In the genomic region with DNA sequence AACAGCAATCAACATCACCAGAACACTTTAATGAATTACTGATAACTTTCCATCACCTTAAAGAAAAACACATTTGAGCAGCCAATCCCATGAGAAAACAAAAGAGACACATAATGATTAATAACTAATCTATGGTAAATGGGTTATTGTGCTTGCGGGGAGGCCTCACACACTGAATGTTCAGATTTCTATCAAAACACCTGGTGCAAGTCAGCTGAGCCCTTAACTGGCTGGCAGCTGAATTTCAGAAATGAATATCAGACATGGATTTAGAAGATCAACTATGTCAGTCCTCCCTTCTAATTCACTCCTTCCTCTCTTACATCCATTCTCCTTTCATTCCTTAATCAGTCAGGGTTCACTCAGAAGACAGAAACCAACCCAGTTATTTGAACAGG, we compare ENCODE assay signal across 37 cellular contexts.
"Had no signal": no experiment of that assay in that cellular context is flagged by ENCODE, and none has a peak within 500 bp of the region (broad histone marks: within the 10 kb centered on the region; RNA-seq: fewer than 3 reads in every experiment).

No MANE protein-coding gene starts in this region.

- H3K9me3 ChIP-seq: adrenal gland, ascending aorta, body of pancreas, breast epithelium had no signal

- DNase-seq: activated effector memory CD4-positive, alpha-beta T cell treated with anti-CD3 and anti-CD28 coated beads, Interleukin-2, amount 50 U/mL, for 16 hours; activated effector memory CD4-positive, alpha-beta T cell treated with Interleukin-2 at 50 U/mL for 16 hours; activated gamma-delta T cell; activated gamma-delta T cell treated with Interleukin-2 at 50 U/mL for 16 hours; activated naive CD4-positive, alpha-beta T cell; activated naive CD4-positive, alpha-beta T cell treated with anti-CD3 and anti-CD28 coated beads for 36 hours; activated naive CD4-positive, alpha-beta T cell treated with anti-CD3 and anti-CD28 coated beads, Interleukin-2, amount 10 ng/mL, durations not matched to agents 7 days and 5 days; activated naive CD4-positive, alpha-beta T cell treated with anti-CD3 and anti-CD28 coated beads, Interleukin-2, amount 50 U/mL, for 16 hours; activated naive CD4-positive, alpha-beta T cell treated with Interleukin-2 at 50 U/mL for 16 hours; activated naive CD8-positive, alpha-beta T cell treated with anti-CD3 and anti-CD28 coated beads for 36 hours; activated naive CD8-positive, alpha-beta T cell treated with anti-CD3 and anti-CD28 coated beads, Interleukin-2, amount 10 ng/mL, durations not matched to agents 7 days and 5 days; activated naive CD8-positive, alpha-beta T cell treated with anti-CD3 and anti-CD28 coated beads, Interleukin-2, amount 50 U/mL, for 24 hours; activated T-cell treated with anti-CD3 and anti-CD28 coated beads, Interleukin-2, amount 50 U/mL, for 1 hour; activated T-cell treated with anti-CD3 and anti-CD28 coated beads, Interleukin-2, amount 50 U/mL, for 24 hours; activated T-cell treated with anti-CD3 and anti-CD28 coated beads, Interleukin-2, amount 50 U/mL, for 4 hours; activated T-cell treated with anti-CD3 and anti-CD28 coated beads, Interleukin-2, amount 50 U/mL, for 48 hours; activated T-cell treated with anti-CD3 and anti-CD28 coated beads, Interleukin-2, amount 50 U/mL, for 72 hours; adrenal gland; amniotic stem cell; amygdala; anterior cingulate cortex; aorta; body of pancreas; brain microvascular endothelial cell; central memory CD4-positive, alpha-beta T cell; cerebellar nuclear complex had no signal

- H3K27me3 ChIP-seq: adrenal gland, ascending aorta, body of pancreas, brain microvascular endothelial cell, breast epithelium, cardiac muscle cell had no signal

- H3K9me3 Mint-ChIP-seq: activated naive CD4-positive, alpha-beta T cell treated with anti-CD3 and anti-CD28 coated beads for 36 hours; activated naive CD4-positive, alpha-beta T cell treated with anti-CD3 and anti-CD28 coated beads, Interleukin-2, amount 50 U/mL, for 24 hours; activated naive CD8-positive, alpha-beta T cell treated with anti-CD3 and anti-CD28 coated beads for 36 hours; activated naive CD8-positive, alpha-beta T cell treated with anti-CD3 and anti-CD28 coated beads, Interleukin-2, amount 10 ng/mL, durations not matched to agents 7 days and 5 days; activated T-cell treated with anti-CD3 and anti-CD28 coated beads, Interleukin-2, amount 50 U/mL, for 24 hours; activated T-cell treated with anti-CD3 and anti-CD28 coated beads, Interleukin-2, amount 50 U/mL, for 72 hours; activated T-helper 1 cell treated with anti-CD3 and anti-CD28 coated beads, Interleukin-12 subunit alpha, Interleukin-12 subunit beta, Interleukin-2, Interleukin-4 antibody, amounts not matched to agents 30 ng/mL and 10 ng/mL and 1 ng/mL, durations not matched to agents 14 hours and 24 hours and 36 hours; brain had no signal

- H3K4me3 ChIP-seq: adrenal gland, ascending aorta, body of pancreas, breast epithelium, cardiac muscle cell had no signal

- H3K4me1 Mint-ChIP-seq: activated naive CD4-positive, alpha-beta T cell treated with anti-CD3 and anti-CD28 coated beads, Interleukin-2, amount 10 ng/mL, durations not matched to agents 7 days and 5 days; activated naive CD4-positive, alpha-beta T cell treated with anti-CD3 and anti-CD28 coated beads, Interleukin-2, amount 50 U/mL, for 24 hours; activated naive CD8-positive, alpha-beta T cell treated with anti-CD3 and anti-CD28 coated beads for 36 hours; activated naive CD8-positive, alpha-beta T cell treated with anti-CD3 and anti-CD28 coated beads, Interleukin-2, amount 10 ng/mL, durations not matched to agents 7 days and 5 days; activated naive CD8-positive, alpha-beta T cell treated with anti-CD3 and anti-CD28 coated beads, Interleukin-2, amount 50 U/mL, for 24 hours; activated T-helper 17 cell treated with anti-CD3 and anti-CD28 coated beads, Interleukin-2, amount 50 U/mL, for 72 hours; central memory CD8-positive, alpha-beta T cell had no signal

- H3K27ac ChIP-seq: adrenal gland, ascending aorta, body of pancreas, brain microvascular endothelial cell, breast epithelium, cardiac muscle cell had no signal

- H3K36me3 Mint-ChIP-seq: activated naive CD4-positive, alpha-beta T cell treated with anti-CD3 and anti-CD28 coated beads, Interleukin-2, amount 10 ng/mL, durations not matched to agents 7 days and 5 days; activated naive CD4-positive, alpha-beta T cell treated with anti-CD3 and anti-CD28 coated beads, Interleukin-2, amount 50 U/mL, for 24 hours; activated naive CD4-positive, alpha-beta T cell treated with anti-CD3 and anti-CD28 coated beads, Interleukin-2, amount 50 U/mL, for 72 hours; activated naive CD8-positive, alpha-beta T cell; activated naive CD8-positive, alpha-beta T cell treated with anti-CD3 and anti-CD28 coated beads for 36 hours; activated naive CD8-positive, alpha-beta T cell treated with anti-CD3 and anti-CD28 coated beads, Interleukin-2, amount 10 ng/mL, durations not matched to agents 7 days and 5 days; brain had no signal

- H3K27ac Mint-ChIP-seq: activated naive CD4-positive, alpha-beta T cell treated with anti-CD3 and anti-CD28 coated beads for 36 hours; activated naive CD4-positive, alpha-beta T cell treated with anti-CD3 and anti-CD28 coated beads, Interleukin-2, amount 10 ng/mL, durations not matched to agents 7 days and 5 days; activated naive CD4-positive, alpha-beta T cell treated with anti-CD3 and anti-CD28 coated beads, Interleukin-2, amount 50 U/mL, for 24 hours; activated naive CD4-positive, alpha-beta T cell treated with anti-CD3 and anti-CD28 coated beads, Interleukin-2, amount 50 U/mL, for 72 hours; activated naive CD8-positive, alpha-beta T cell; activated naive CD8-positive, alpha-beta T cell treated with anti-CD3 and anti-CD28 coated beads for 36 hours; activated naive CD8-positive, alpha-beta T cell treated with anti-CD3 and anti-CD28 coated beads, Interleukin-2, amount 10 ng/mL, durations not matched to agents 7 days and 5 days; activated naive CD8-positive, alpha-beta T cell treated with anti-CD3 and anti-CD28 coated beads, Interleukin-2, amount 50 U/mL, for 24 hours; activated T-cell treated with anti-CD3 and anti-CD28 coated beads, Interleukin-2, amount 50 U/mL, for 24 hours; activated T-cell treated with anti-CD3 and anti-CD28 coated beads, Interleukin-2, amount 50 U/mL, for 72 hours; activated T-helper 1 cell treated with anti-CD3 and anti-CD28 coated beads, Interleukin-12 subunit alpha, Interleukin-12 subunit beta, Interleukin-2, Interleukin-4 antibody, amounts not matched to agents 30 ng/mL and 10 ng/mL and 1 ng/mL, durations not matched to agents 14 hours and 24 hours and 36 hours; activated T-helper 17 cell treated with anti-CD3 and anti-CD28 coated beads, Interleukin-2, amount 50 U/mL, for 72 hours; activated T-helper 2 cell treated with anti-CD3 and anti-CD28 coated beads, Interferon-gamma antibody, Interleukin-2, Interleukin-4, amounts not matched to agents 10 μg/mL and 5 μg/mL and 100 μg/mL, durations not matched to agents 14 hours and 24 hours and 36 hours had no signal

- H3K36me3 ChIP-seq: adrenal gland, ascending aorta, brain microvascular endothelial cell, breast epithelium, cardiac muscle cell had no signal

- H3K27me3 Mint-ChIP-seq: activated naive CD4-positive, alpha-beta T cell treated with anti-CD3 and anti-CD28 coated beads, Interleukin-2, amount 10 ng/mL, durations not matched to agents 7 days and 5 days; activated naive CD4-positive, alpha-beta T cell treated with anti-CD3 and anti-CD28 coated beads, Interleukin-2, amount 50 U/mL, for 24 hours; activated naive CD8-positive, alpha-beta T cell treated with anti-CD3 and anti-CD28 coated beads, Interleukin-2, amount 10 ng/mL, durations not matched to agents 7 days and 5 days; activated naive CD8-positive, alpha-beta T cell treated with anti-CD3 and anti-CD28 coated beads, Interleukin-2, amount 50 U/mL, for 24 hours; activated T-cell treated with anti-CD3 and anti-CD28 coated beads, Interleukin-2, amount 50 U/mL, for 24 hours; central memory CD8-positive, alpha-beta T cell had no signal

- H3K4me3 Mint-ChIP-seq: activated naive CD4-positive, alpha-beta T cell treated with anti-CD3 and anti-CD28 coated beads for 36 hours; activated naive CD4-positive, alpha-beta T cell treated with anti-CD3 and anti-CD28 coated beads, Interleukin-2, amount 10 ng/mL, durations not matched to agents 7 days and 5 days; activated naive CD4-positive, alpha-beta T cell treated with anti-CD3 and anti-CD28 coated beads, Interleukin-2, amount 50 U/mL, for 24 hours; activated naive CD8-positive, alpha-beta T cell; activated naive CD8-positive, alpha-beta T cell treated with anti-CD3 and anti-CD28 coated beads for 36 hours; activated naive CD8-positive, alpha-beta T cell treated with anti-CD3 and anti-CD28 coated beads, Interleukin-2, amount 10 ng/mL, durations not matched to agents 7 days and 5 days; activated naive CD8-positive, alpha-beta T cell treated with anti-CD3 and anti-CD28 coated beads, Interleukin-2, amount 50 U/mL, for 24 hours; activated T-cell treated with anti-CD3 and anti-CD28 coated beads, Interleukin-2, amount 50 U/mL, for 24 hours; activated T-cell treated with anti-CD3 and anti-CD28 coated beads, Interleukin-2, amount 50 U/mL, for 4 hours; activated T-cell treated with anti-CD3 and anti-CD28 coated beads, Interleukin-2, amount 50 U/mL, for 72 hours; activated T-helper 1 cell treated with anti-CD3 and anti-CD28 coated beads, Interleukin-12 subunit alpha, Interleukin-12 subunit beta, Interleukin-2, Interleukin-4 antibody, amounts not matched to agents 30 ng/mL and 10 ng/mL and 1 ng/mL, durations not matched to agents 14 hours and 24 hours and 36 hours; activated T-helper 17 cell treated with anti-CD3 and anti-CD28 coated beads, Interleukin-2, amount 50 U/mL, for 72 hours; brain; central memory CD8-positive, alpha-beta T cell had no signal

- H3K4me1 ChIP-seq: adrenal gland, ascending aorta, body of pancreas, breast epithelium had no signal
